Comparison of ENCODE assay signal across 11 cellular contexts in genomic region chr1:48227165-48228013, GRCh38. TPM values are rescaled to one million over a fixed set of nuclear protein-coding genes. Genes with fewer than 3 reads are reported as not detected.
A peak's percentile ranks its signal among the peaks of the same experiment; 100 is the strongest.
DNase-seq lines count a peak whose midpoint lies in the region; ATAC-seq, FAIRE-seq and TF ChIP-seq lines count a peak whose summit lies in the region.
"Had no signal": no experiment of that assay in that cellular context is flagged by ENCODE, and none has a peak within 500 bp of the region (broad histone marks: within the 10 kb centered on the region; RNA-seq: fewer than 3 reads in every experiment).

No MANE protein-coding gene starts in this region.

- H3K4me2 ChIP-seq in MM.1S (ENCODE audit: low read depth, low read length) (no peak overlapping the region), H1 (ENCODE audit: insufficient read depth in 1 of 2, low read depth in 2 of 2, low read length in 2 of 2) (no peak overlapping the region)

- TF ChIP-seq POLR2A in H1 (IDR thresholded peaks at IDR 0.05; ENCODE audit: control extremely low read depth in 1 of 2, low read depth in 2 of 2, low read length in 2 of 2): no peak

- no peak overlapping the region for H3K9ac ChIP-seq in MM.1S (ENCODE audit: low read length)
- peak overlapping the region in 1 of 4 experiments; percentile 41; a peak in 1 of 7 replicates for H3K9ac ChIP-seq in H1 (replicated peaks in 1 of 4; ENCODE audit: extremely low read depth in 1 of 4, low read depth in 3 of 4, low read length in 3 of 4)

- H3K4me3 ChIP-seq in CD8-positive, alpha-beta T cell (ENCODE audit: low read depth, low read length): peak overlapping the region; percentile 12
- H3K4me3 ChIP-seq in MM.1S (ENCODE audit: low read length) (no peak overlapping the region), H1 (ENCODE audit: extremely low read depth in 1 of 4, insufficient read depth in 2 of 4, low read depth in 3 of 4, low read length in 4 of 4) (no peak overlapping the region)

- H2BK120ac ChIP-seq in H1 (replicated peaks; ENCODE audit: low read depth, low read length): no peak overlapping the region

- H3K36me3 ChIP-seq in CD8-positive, alpha-beta T cell (ENCODE audit: insufficient read depth, low read length): no peaks in the 10 kb centered on the region
- H3K36me3 ChIP-seq in MM.1S (replicated peaks; ENCODE audit: insufficient read depth, low read length) (no peaks in the 10 kb centered on the region), H1 (ENCODE audit: control insufficient read depth in 2 of 4, insufficient read depth in 4 of 4, low read length in 3 of 4) (no peaks in the 10 kb centered on the region; a peak in 1 of 8 replicates)

- no peaks in the 10 kb centered on the region for H3K9me3 Mint-ChIP-seq in CD8-positive, alpha-beta T cell
- H3K9me3 Mint-ChIP-seq in type B pancreatic cell: no peaks in the 10 kb centered on the region

- no peak overlapping the region for H3K4me3 Mint-ChIP-seq in CD8-positive, alpha-beta T cell
- H3K4me3 Mint-ChIP-seq in type B pancreatic cell: no peak overlapping the region

- H4K8ac ChIP-seq in H1 (ENCODE audit: extremely low read depth, insufficient read depth, low read length): no peak overlapping the region

- H2AK5ac ChIP-seq in H1 (ENCODE audit: low read depth, low read length): peak overlapping the region; percentile 99

- H3K18ac ChIP-seq in H1 (ENCODE audit: extremely low read depth, low read length): peak overlapping the region; percentile 24; the same call in 1 of the 2 replicates

- no peaks in the 10 kb centered on the region for H3K9me3 ChIP-seq in CD8-positive, alpha-beta T cell (ENCODE audit: low read length)
- H3K9me3 ChIP-seq in MM.1S (replicated peaks; ENCODE audit: insufficient read depth, low read length): no peaks in the 10 kb centered on the region
- H3K9me3 ChIP-seq in H1 (ENCODE audit: insufficient read depth in 2 of 2, low read depth in 1 of 2, low read length in 1 of 2): no peaks in the 10 kb centered on the region

- no peak overlapping the region for H2AFZ ChIP-seq in MM.1S (ENCODE audit: low read length)
- no peak overlapping the region for H2AFZ ChIP-seq in H1 (ENCODE audit: low read length)

- H3K27me3 ChIP-seq in CD8-positive, alpha-beta T cell (ENCODE audit: insufficient read depth, low read length): no peaks in the 10 kb centered on the region
- H3K27me3 ChIP-seq in MM.1S (replicated peaks; ENCODE audit: insufficient read depth, low read length): no peaks in the 10 kb centered on the region
- H3K27me3 ChIP-seq in H1 (replicated peaks in 1 of 4; ENCODE audit: control insufficient read depth in 3 of 4, extremely low read depth in 1 of 4, insufficient read depth in 3 of 4, low read length in 3 of 4): peaks cover 0 to 1% (median 0%) of the 10 kb centered on the region in 4 experiments; a peak in 1 of 7 replicates

- ATAC-seq in CD8-positive, alpha-beta T cell: peak; percentile 36
- ATAC-seq in GM19438 (IDR thresholded peaks at IDR 0.05; ENCODE audit: low read depth, unreplicated experiment) (peak; percentile 86), HG02852 (IDR thresholded peaks at IDR 0.05; ENCODE audit: unreplicated experiment) (no peak)

- no peaks in the 10 kb centered on the region for H3K9me2 ChIP-seq in MM.1S (replicated peaks; ENCODE audit: insufficient read depth, low read length)

- no peak for TF ChIP-seq CTCF in CD8-positive, alpha-beta T cell (IDR thresholded peaks at IDR 0.05)
- TF ChIP-seq CTCF in MM.1S (IDR thresholded peaks at IDR 0.05; ENCODE audit: low read length) (no peak), H1 (IDR thresholded peaks at IDR 0.05; ENCODE audit: control extremely low read depth in 1 of 3, insufficient read depth in 1 of 3, low read depth in 1 of 3, low read length in 3 of 3) (no peak), type B pancreatic cell (conservative IDR thresholded peaks at IDR 0.05) (no peak)

- peak overlapping the region; percentile 47 for H3K56ac ChIP-seq in H1 (replicated peaks; ENCODE audit: insufficient read length, low read depth, low read length)

- H4K91ac ChIP-seq in H1 (replicated peaks; ENCODE audit: insufficient read length, low read length): peak overlapping the region; percentile 95

- FAIRE-seq in H1 (lab: Jason Lieb, UNC): no peak

- TF ChIP-seq EP300 in H1 (IDR thresholded peaks at IDR 0.05; ENCODE audit: borderline replicate concordance in 1 of 2, low read depth in 2 of 2, low read length in 2 of 2): no peak

- peak in 2 of 7 experiments; percentile 20 to 61 for DNase-seq in CD8-positive, alpha-beta T cell
- DNase-seq in MM.1S: peak; percentile 12
- DNase-seq in H1 (ENCODE audit: low read depth in 1 of 2, low spot score in 2 of 2): no peak
- no peak for DNase-seq in amygdala (lab: John Stamatoyannopoulos, UW)
- DNase-seq in ureter (ENCODE audit: low spot score): no peak
- no peak for DNase-seq in type B pancreatic cell (ENCODE audit: extremely low spot score, unreplicated experiment)

- no peak overlapping the region for H3K14ac ChIP-seq in H1 (ENCODE audit: insufficient read length)

- WGBS in H1 (ENCODE audit: extremely low coverage in 1 of 2, insufficient coverage in 1 of 2, insufficient read length in 1 of 2, insufficient replicate concordance in 2 of 2, low coverage in 1 of 2, low lambda C conversion rate in 2 of 2, missing lambda C conversion rate in 1 of 2), 2 experiments: 85% methylated on average over 10 of the region's 10 CpGs; no CpG with 5 or more reads in 1 of the 2 experiments

- H2BK15ac ChIP-seq in H1 (ENCODE audit: low read length): peak overlapping the region; percentile 96

- no peak overlapping the region for H3K27ac Mint-ChIP-seq in CD8-positive, alpha-beta T cell
- no peak overlapping the region for H3K27ac Mint-ChIP-seq in type B pancreatic cell

- POLR2A ChIA-PET in CD8-positive, alpha-beta T cell (lab: Charles Lee): no interaction called here
- POLR2A ChIA-PET in H1 (lab: Charles Lee; ENCODE audit: partially characterized antibody): no interaction called here

- no peak overlapping the region for H4K5ac ChIP-seq in H1 (ENCODE audit: insufficient read length, low read depth, low read length)

- H2BK12ac ChIP-seq in H1 (ENCODE audit: low read depth, low read length): peak overlapping the region; percentile 99

- H3K79me2 ChIP-seq in MM.1S (ENCODE audit: low read length) (no peaks in the 10 kb centered on the region), H1 (ENCODE audit: control insufficient read depth in 1 of 2, insufficient read depth in 2 of 2, low read length in 2 of 2) (no peaks in the 10 kb centered on the region)

- H2BK5ac ChIP-seq in H1 (ENCODE audit: low read depth, low read length): peak overlapping the region; percentile 94

- peaks cover 3% of the 10 kb centered on the region for H3K4me1 Mint-ChIP-seq in CD8-positive, alpha-beta T cell (ENCODE audit: low read depth)
- peaks cover 4% of the 10 kb centered on the region for H3K4me1 Mint-ChIP-seq in type B pancreatic cell (ENCODE audit: unreplicated experiment)

- H3F3A ChIP-seq in MM.1S (ENCODE audit: insufficient read depth, low read length): no peaks in the 10 kb centered on the region

- peak overlapping the region; percentile 1 for H3K27ac ChIP-seq in CD8-positive, alpha-beta T cell (ENCODE audit: low read depth, low read length)
- H3K27ac ChIP-seq in MM.1S (ENCODE audit: low read length): no peak overlapping the region
- no peak overlapping the region for H3K27ac ChIP-seq in H1 (ENCODE audit: low read depth, low read length)

- CTCF ChIA-PET in CD8-positive, alpha-beta T cell (lab: Charles Lee): interaction anchor here (1.0 kb wide), 2 partner anchors 10 to 31 kb away, joined by 3 read pairs; no protein-coding TSS in a partner anchor
- CTCF ChIA-PET in H1 (lab: Charles Lee; ENCODE audit: partially characterized antibody): interaction anchor here (0.7 to 2.0 kb wide), 11 partner anchors 8 to 442 kb away, joined by 3 to 10 read pairs (median 4); no protein-coding TSS in a partner anchor

- intact Hi-C loops in CD8-positive, alpha-beta T cell (cut with DNase I, micrococcal nuclease): no loop called here

- H3K23ac ChIP-seq in H1 (ENCODE audit: insufficient read length): no peak overlapping the region

- peak overlapping the region; percentile 80 for H2BK20ac ChIP-seq in H1 (ENCODE audit: low read length)

- H3K4ac ChIP-seq in H1 (replicated peaks; ENCODE audit: insufficient read length, low read depth, low read length): peak overlapping the region; percentile 75

- no peaks in the 10 kb centered on the region for H3K79me1 ChIP-seq in H1 (ENCODE audit: low read depth, low read length)

- H3K36me3 Mint-ChIP-seq in CD8-positive, alpha-beta T cell: no peaks in the 10 kb centered on the region
- H3K36me3 Mint-ChIP-seq in type B pancreatic cell: no peaks in the 10 kb centered on the region

- no peak for TF ChIP-seq RAD21 in H1 (IDR thresholded peaks at IDR 0.05 in 1 of 2, conservative IDR thresholded peaks at IDR 0.05 in 1 of 2; ENCODE audit: low read depth in 2 of 2, low read length in 2 of 2)

- no peaks in the 10 kb centered on the region for H3K27me3 Mint-ChIP-seq in CD8-positive, alpha-beta T cell (ENCODE audit: low read depth)
- peaks cover 16% of the 10 kb centered on the region for H3K27me3 Mint-ChIP-seq in type B pancreatic cell

- peaks cover 24% of the 10 kb centered on the region for H3K4me1 ChIP-seq in CD8-positive, alpha-beta T cell (ENCODE audit: insufficient read depth, low read length)
- peaks cover 4% of the 10 kb centered on the region; the same call in 1 of the 2 replicates for H3K4me1 ChIP-seq in MM.1S (ENCODE audit: low read length)
- no peaks in the 10 kb centered on the region for H3K4me1 ChIP-seq in H1 (replicated peaks in 1 of 4; ENCODE audit: control insufficient read depth in 3 of 4, insufficient read depth in 4 of 4, low read length in 3 of 4)

- H4K20me1 ChIP-seq in MM.1S (ENCODE audit: insufficient read depth, low read length): no peaks in the 10 kb centered on the region
- peaks cover 0 to 4% of the 10 kb centered on the region in 2 experiments for H4K20me1 ChIP-seq in H1 (replicated peaks in 1 of 2; ENCODE audit: control insufficient read depth in 1 of 2, insufficient read depth in 2 of 2, low read length in 2 of 2)

- H3K23me2 ChIP-seq in H1 (ENCODE audit: low read depth, low read length): peaks cover 6% of the 10 kb centered on the region; the same call in 1 of the 2 replicates

TF ChIP-seq in H1, 55 proteins besides CTCF, POLR2A, EP300 and RAD21:
- no peak for TF ChIP-seq BACH1 (IDR thresholded peaks at IDR 0.05; ENCODE audit: low read length)

RNA-seq across cellular contexts. Expression of gene SLC5A9, which starts 4.9 kb away (rescaled TPM):
- total RNA-seq in CD8-positive, alpha-beta T cell: not detected
- total RNA-seq in H1 (2021; fragmentation: NEBNext Ultra II Directional; extraction: Animal tissue kit (Norgen Biotek cat#: 25700)): not detected in 2 replicates
- polyA plus RNA-seq in H1 (2011; rRNA removed): 0.03 and 0.05 TPM in 2 replicates
- 0.13 TPM for polyA plus RNA-seq in H1 (2011; cell fraction: cytosol; rRNA removed)
- polyA plus RNA-seq in H1 (2011; cell fraction: nucleus; rRNA removed): 0.74 TPM
- 0.13 to 0.39 TPM (median 0.25 TPM) in 4 replicates for polyA plus RNA-seq in H1 (2012, experiment 1 of 2)
- not detected for polyA plus RNA-seq in H1 (2012, experiment 2 of 2)
- polyA plus RNA-seq in H1 (2013, experiment 1 of 2): 0.14 TPM
- polyA plus RNA-seq in H1 (2013, experiment 2 of 2): 0.07 TPM
- polyA minus RNA-seq in H1 (2011; rRNA and poly(A)+ RNA removed): 0.25 TPM in 1 of 2 replicates, not detected in the other
- polyA minus RNA-seq in H1 (2011; cell fraction: cytosol; rRNA and poly(A)+ RNA removed): not detected
- polyA minus RNA-seq in H1 (2011; cell fraction: nucleus; rRNA and poly(A)+ RNA removed): not detected
- total RNA-seq in ureter (0.31 TPM), type B pancreatic cell (ENCODE audit: low replicate concordance) (1.6 and 2.1 TPM in 2 replicates)
- total RNA-seq: Daoy, LHCN-M2, osteoblast had no signal
